Comparison of ENCODE assay signal across 14 cellular contexts in the genomic region with DNA sequence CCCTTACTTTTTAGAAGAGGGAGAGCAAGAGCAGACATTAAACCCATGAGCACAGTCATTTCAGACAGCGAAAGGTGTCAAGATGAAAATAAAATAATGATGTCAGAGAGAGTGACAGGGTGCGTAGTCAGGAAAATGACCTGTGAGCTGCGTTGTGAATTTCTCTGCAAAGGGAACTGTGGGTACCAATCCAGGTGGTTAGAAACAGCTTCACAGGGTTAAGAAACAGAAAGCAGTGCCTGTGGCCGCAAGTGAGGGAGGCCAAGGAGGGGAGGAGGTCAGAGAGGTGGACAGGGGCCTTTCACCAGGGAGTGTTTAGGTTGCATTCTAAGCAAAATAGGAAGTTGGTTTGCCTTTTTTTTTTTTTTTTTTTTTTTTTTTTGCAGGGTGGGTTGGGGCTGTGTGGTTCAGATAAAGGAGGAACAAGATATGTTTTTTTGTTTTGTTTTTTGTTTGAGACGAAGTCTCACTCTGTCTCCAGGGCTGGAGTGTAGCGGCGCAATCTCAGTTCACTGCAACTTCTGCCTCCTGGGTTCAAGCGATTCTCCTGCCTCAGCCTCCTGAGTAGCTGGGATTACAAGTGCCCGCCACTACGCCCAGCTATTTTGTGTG. TPM values are rescaled to one million over a fixed set of nuclear protein-coding genes. Genes with fewer than 3 reads are reported as not detected.
A peak's percentile ranks its signal among the peaks of the same experiment; 100 is the strongest.
DNase-seq lines count a peak whose midpoint lies in the region; ATAC-seq, FAIRE-seq and TF ChIP-seq lines count a peak whose summit lies in the region.
"Had no signal": no experiment of that assay in that cellular context is flagged by ENCODE, and none has a peak within 500 bp of the region (broad histone marks: within the 10 kb centered on the region; RNA-seq: fewer than 3 reads in every experiment).

No MANE protein-coding gene starts in this region.

- CTCF ChIA-PET in activated CD8-positive, alpha-beta T cell treated with anti-CD3 and anti-CD28 coated beads, Interleukin-2, amount 10 ng/mL, durations not matched to agents 7 days and 5 days (lab: Charles Lee): interaction anchor here (1.2 to 2.6 kb wide), 3 partner anchors 54 to 148 kb away, joined by 3 to 9 read pairs (median 4); no protein-coding TSS in a partner anchor

- H3K36me3 ChIP-seq in transverse colon: no peaks in the 10 kb centered on the region
- H3K36me3 ChIP-seq: gastroesophageal sphincter had no signal

- TF ChIP-seq POLR2A in transverse colon (IDR thresholded peaks at IDR 0.05): no peak

- FAIRE-seq in RCC 7860 (lab: Jason Lieb, UNC) (no peak), D721Med (lab: Jason Lieb, UNC) (no peak)

- no peak overlapping the region for H3K4me3 ChIP-seq in transverse colon
- H3K4me3 ChIP-seq: gastroesophageal sphincter had no signal

- no peak for TF ChIP-seq CTCF in transverse colon (IDR thresholded peaks at IDR 0.05)
- no peak for TF ChIP-seq CTCF in D721Med (IDR thresholded peaks at IDR 0.05; ENCODE audit: insufficient read depth, missing control alignments)

- 63 to 68% methylated on average over 8 to 10 of the region's 10 CpGs for WGBS in transverse colon (ENCODE audit: low coverage in 1 of 2), 2 donors

- in situ Hi-C loops in transverse colon (cut with MboI; ENCODE audit: low pct_ligation_motif_present in 1 of 4, low pct_unique_long_range_greater_than_20kb in 1 of 4, low sequenced_read_pairs in 3 of 4): loop anchor here in 2 of 4 donors (10.0 kb wide), 2 partner anchors 52 to 152 kb away; no protein-coding TSS in a partner anchor

- H3K27me3 ChIP-seq in transverse colon: no peaks in the 10 kb centered on the region
- H3K27me3 ChIP-seq: gastroesophageal sphincter had no signal

- no peaks in the 10 kb centered on the region for H3K36me3 Mint-ChIP-seq in activated naive CD8-positive, alpha-beta T cell treated with anti-CD3 and anti-CD28 coated beads, Interleukin-2, amount 50 U/mL, for 24 hours (ENCODE audit: low read depth)
- H3K36me3 Mint-ChIP-seq in activated naive CD8-positive, alpha-beta T cell treated with anti-CD3 and anti-CD28 coated beads for 36 hours: no peaks in the 10 kb centered on the region
- H3K36me3 Mint-ChIP-seq in activated CD8-positive, alpha-beta T cell treated with anti-CD3 and anti-CD28 coated beads, Interleukin-2, amount 10 ng/mL, durations not matched to agents 7 days and 5 days (ENCODE audit: low read depth): no peaks in the 10 kb centered on the region
- H3K36me3 Mint-ChIP-seq: activated naive CD8-positive, alpha-beta T cell; type B pancreatic cell had no signal

- H3K9me3 Mint-ChIP-seq in activated naive CD8-positive, alpha-beta T cell treated with anti-CD3 and anti-CD28 coated beads, Interleukin-2, amount 50 U/mL, for 24 hours: no peaks in the 10 kb centered on the region
- no peaks in the 10 kb centered on the region for H3K9me3 Mint-ChIP-seq in activated naive CD8-positive, alpha-beta T cell treated with anti-CD3 and anti-CD28 coated beads for 36 hours
- H3K9me3 Mint-ChIP-seq in activated CD8-positive, alpha-beta T cell treated with anti-CD3 and anti-CD28 coated beads, Interleukin-2, amount 10 ng/mL, durations not matched to agents 7 days and 5 days (ENCODE audit: insufficient read depth): no peaks in the 10 kb centered on the region
- H3K9me3 Mint-ChIP-seq: type B pancreatic cell had no signal

- peak overlapping the region; percentile 29 to 66 (median 37) for H3K27ac ChIP-seq in transverse colon
- H3K27ac ChIP-seq: gastroesophageal sphincter had no signal

- H3K4me1 ChIP-seq in transverse colon: peaks cover 0 to 16% (median 10%) of the 10 kb centered on the region in 4 donors

- no peak for DNase-seq in activated naive CD8-positive, alpha-beta T cell treated with anti-CD3 and anti-CD28 coated beads, Interleukin-2, amount 50 U/mL, for 24 hours
- DNase-seq in activated naive CD8-positive, alpha-beta T cell treated with anti-CD3 and anti-CD28 coated beads for 36 hours: no peak
- no peak for DNase-seq in activated CD8-positive, alpha-beta T cell treated with anti-CD3 and anti-CD28 coated beads, Interleukin-2, amount 10 ng/mL, durations not matched to agents 7 days and 5 days
- peak; percentile 60 for DNase-seq in transverse colon
- DNase-seq in RCC 7860 (ENCODE audit: low spot score): no peak
- DNase-seq in D721Med (ENCODE audit: insufficient read length, low spot score): no peak
- no peak for DNase-seq in NCI-H526 treated with DMSO at 0.1 percent for 48 hours (lab: John Stamatoyannopoulos, UW)
- DNase-seq: cortex of kidney had no signal

- ATAC-seq in activated naive CD8-positive, alpha-beta T cell treated with anti-CD3 and anti-CD28 coated beads, Interleukin-2, amount 50 U/mL, for 24 hours: no peak
- peak; percentile 43 for ATAC-seq in HG03565 (IDR thresholded peaks at IDR 0.05; ENCODE audit: unreplicated experiment)
- no peak for ATAC-seq in activated CD8-positive, alpha-beta T cell treated with anti-CD3 and anti-CD28 coated beads, Interleukin-2, amount 10 ng/mL, durations not matched to agents 7 days and 5 days
- ATAC-seq: gastroesophageal sphincter had no signal

- no peaks in the 10 kb centered on the region for H3K9me3 ChIP-seq in transverse colon
- H3K9me3 ChIP-seq: gastroesophageal sphincter had no signal

- no peak overlapping the region for H3K4me3 Mint-ChIP-seq in activated naive CD8-positive, alpha-beta T cell treated with anti-CD3 and anti-CD28 coated beads, Interleukin-2, amount 50 U/mL, for 24 hours
- no peak overlapping the region for H3K4me3 Mint-ChIP-seq in activated naive CD8-positive, alpha-beta T cell treated with anti-CD3 and anti-CD28 coated beads for 36 hours
- no peak overlapping the region for H3K4me3 Mint-ChIP-seq in activated CD8-positive, alpha-beta T cell treated with anti-CD3 and anti-CD28 coated beads, Interleukin-2, amount 10 ng/mL, durations not matched to agents 7 days and 5 days
- H3K4me3 Mint-ChIP-seq: activated naive CD8-positive, alpha-beta T cell; type B pancreatic cell had no signal

- H3K27me3 Mint-ChIP-seq in activated naive CD8-positive, alpha-beta T cell treated with anti-CD3 and anti-CD28 coated beads, Interleukin-2, amount 50 U/mL, for 24 hours: no peaks in the 10 kb centered on the region
- H3K27me3 Mint-ChIP-seq in activated naive CD8-positive, alpha-beta T cell treated with anti-CD3 and anti-CD28 coated beads for 36 hours: no peaks in the 10 kb centered on the region
- peaks cover 6% of the 10 kb centered on the region for H3K27me3 Mint-ChIP-seq in activated CD8-positive, alpha-beta T cell treated with anti-CD3 and anti-CD28 coated beads, Interleukin-2, amount 10 ng/mL, durations not matched to agents 7 days and 5 days (ENCODE audit: low read depth)
- H3K27me3 Mint-ChIP-seq: activated naive CD8-positive, alpha-beta T cell had no signal

- intact Hi-C loops in transverse colon (cut with DNase I; ENCODE audit: low total_unique reads): no loop called here

- POLR2A ChIA-PET in activated CD8-positive, alpha-beta T cell treated with anti-CD3 and anti-CD28 coated beads, Interleukin-2, amount 10 ng/mL, durations not matched to agents 7 days and 5 days (lab: Charles Lee): interaction anchor here (1.1 to 1.3 kb wide), 3 partner anchors 29 to 145 kb away, joined by 3 read pairs; a partner anchor contains a TSS

- H3K4me1 Mint-ChIP-seq in activated naive CD8-positive, alpha-beta T cell treated with anti-CD3 and anti-CD28 coated beads, Interleukin-2, amount 50 U/mL, for 24 hours: peaks cover 9% of the 10 kb centered on the region
- peaks cover 6% of the 10 kb centered on the region for H3K4me1 Mint-ChIP-seq in activated naive CD8-positive, alpha-beta T cell treated with anti-CD3 and anti-CD28 coated beads for 36 hours
- peaks cover 10% of the 10 kb centered on the region for H3K4me1 Mint-ChIP-seq in activated CD8-positive, alpha-beta T cell treated with anti-CD3 and anti-CD28 coated beads, Interleukin-2, amount 10 ng/mL, durations not matched to agents 7 days and 5 days (ENCODE audit: low read depth)

- no peak for TF ChIP-seq EP300 in transverse colon (IDR thresholded peaks at IDR 0.05; ENCODE audit: low read depth)

- peak overlapping the region; percentile 43 for H3K27ac Mint-ChIP-seq in activated naive CD8-positive, alpha-beta T cell treated with anti-CD3 and anti-CD28 coated beads, Interleukin-2, amount 50 U/mL, for 24 hours
- no peak overlapping the region for H3K27ac Mint-ChIP-seq in activated naive CD8-positive, alpha-beta T cell treated with anti-CD3 and anti-CD28 coated beads for 36 hours
- peak overlapping the region; percentile 37 for H3K27ac Mint-ChIP-seq in activated CD8-positive, alpha-beta T cell treated with anti-CD3 and anti-CD28 coated beads, Interleukin-2, amount 10 ng/mL, durations not matched to agents 7 days and 5 days
- H3K27ac Mint-ChIP-seq: activated naive CD8-positive, alpha-beta T cell; type B pancreatic cell had no signal

RNA-seq across cellular contexts. Expression of a gene that starts 7.9 kb away (rescaled TPM):
- total RNA-seq in activated naive CD8-positive, alpha-beta T cell treated with anti-CD3 and anti-CD28 coated beads for 36 hours: under 1 TPM; 0.49 to 0.54 TPM
- 1 to 10 TPM; 1.1 to 1.4 TPM for total RNA-seq in activated CD8-positive, alpha-beta T cell treated with anti-CD3 and anti-CD28 coated beads, Interleukin-2, amount 10 ng/mL, durations not matched to agents 7 days and 5 days
- 1 to 10 TPM in 1 of 4 donors, under 1 TPM in 2, not detected in 1; 0.48 to 3.0 (median 0.75) TPM for total RNA-seq in transverse colon
- total RNA-seq: lung microvascular endothelial cell, renal cortical epithelial cell had no signal

RNA-seq across cellular contexts. Expression of a gene that starts 20.0 kb away (rescaled TPM):
- total RNA-seq in activated naive CD8-positive, alpha-beta T cell treated with anti-CD3 and anti-CD28 coated beads for 36 hours: 10 to 100 TPM; 15.4 to 15.7 TPM
- total RNA-seq in activated CD8-positive, alpha-beta T cell treated with anti-CD3 and anti-CD28 coated beads, Interleukin-2, amount 10 ng/mL, durations not matched to agents 7 days and 5 days: 10 to 100 TPM; 24.5 to 28.2 TPM
- 1 to 10 TPM; 2.2 to 5.6 (median 5.2) TPM for total RNA-seq in transverse colon

RNA-seq across cellular contexts. Expression of a gene that starts 24.0 kb away (rescaled TPM):
- 10 to 100 TPM; 33.1 to 36.3 TPM for total RNA-seq in activated naive CD8-positive, alpha-beta T cell treated with anti-CD3 and anti-CD28 coated beads for 36 hours
- 10 to 100 TPM; 51.0 to 54.7 TPM for total RNA-seq in activated CD8-positive, alpha-beta T cell treated with anti-CD3 and anti-CD28 coated beads, Interleukin-2, amount 10 ng/mL, durations not matched to agents 7 days and 5 days
- total RNA-seq in transverse colon: 100 to 1,000 TPM in 3 of 4 donors, 10 to 100 TPM in 1; 64.3 to 164 (median 128) TPM

RNA-seq across cellular contexts. Expression of a gene that starts 28.8 kb away (rescaled TPM):
- 10 to 100 TPM; 50.5 to 54.9 TPM for total RNA-seq in activated naive CD8-positive, alpha-beta T cell treated with anti-CD3 and anti-CD28 coated beads for 36 hours
- 10 to 100 TPM; 56.3 to 56.9 TPM for total RNA-seq in activated CD8-positive, alpha-beta T cell treated with anti-CD3 and anti-CD28 coated beads, Interleukin-2, amount 10 ng/mL, durations not matched to agents 7 days and 5 days
- total RNA-seq in transverse colon: 10 to 100 TPM; 29.1 to 50.9 (median 37.6) TPM

RNA-seq across cellular contexts. Expression of a gene that starts 47.8 kb away (rescaled TPM):
- total RNA-seq in activated naive CD8-positive, alpha-beta T cell treated with anti-CD3 and anti-CD28 coated beads for 36 hours: under 1 TPM; 0.18 to 0.54 TPM
- total RNA-seq in activated CD8-positive, alpha-beta T cell treated with anti-CD3 and anti-CD28 coated beads, Interleukin-2, amount 10 ng/mL, durations not matched to agents 7 days and 5 days: 1 to 10 TPM in 1 of 2 experiments, under 1 TPM in 1; 0.29 to 1.2 TPM
- total RNA-seq in transverse colon: 10 to 100 TPM in 3 of 4 donors, 1 to 10 TPM in 1; 9.1 to 22.7 (median 14.5) TPM
